In the genomic region with DNA sequence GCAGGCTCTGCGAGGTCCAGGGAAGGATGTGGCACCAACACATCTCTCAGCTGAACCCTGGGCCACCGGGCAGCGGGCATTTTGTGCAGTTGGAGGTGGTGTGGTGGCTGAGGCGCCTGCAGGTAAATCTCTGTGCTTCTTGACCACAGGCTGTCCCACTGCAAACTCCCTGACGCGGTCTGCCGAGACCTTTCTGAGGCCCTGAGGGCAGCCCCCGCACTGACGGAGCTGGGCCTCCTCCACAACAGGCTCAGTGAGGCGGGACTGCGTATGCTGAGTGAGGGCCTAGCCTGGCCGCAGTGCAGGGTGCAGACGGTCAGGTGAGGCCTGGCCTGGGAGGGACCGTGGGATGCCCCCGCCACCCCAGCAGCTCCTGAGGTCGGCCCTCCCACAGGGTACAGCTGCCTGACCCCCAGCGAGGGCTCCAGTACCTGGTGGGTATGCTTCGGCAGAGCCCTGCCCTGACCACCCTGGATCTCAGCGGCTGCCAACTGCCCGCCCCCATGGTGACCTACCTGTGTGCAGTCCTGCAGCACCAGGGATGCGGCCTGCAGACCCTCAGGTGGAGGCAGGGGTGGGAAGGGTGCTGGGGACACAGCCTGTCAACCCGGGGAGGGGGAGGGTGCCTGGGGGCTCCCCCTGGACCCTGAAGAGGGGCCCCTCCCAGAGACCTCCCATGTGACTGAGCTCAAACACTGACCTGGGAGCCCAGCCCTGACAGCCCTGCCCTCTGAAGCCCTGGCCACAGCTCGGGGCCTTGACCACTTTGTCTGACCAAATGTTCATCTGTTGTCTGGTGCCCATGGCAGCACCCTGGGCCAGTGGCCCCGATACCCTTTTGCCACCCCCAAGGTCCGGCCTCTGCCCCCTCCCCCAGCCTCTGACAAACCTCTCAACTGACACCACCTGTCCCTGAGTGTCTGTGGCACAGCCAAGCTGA, we compare ENCODE assay signal across 20 cellular contexts. TPM values are rescaled to one million over a fixed set of nuclear protein-coding genes. Genes with fewer than 3 reads are reported as not detected.
DNase-seq lines count a peak whose midpoint lies in the region; ATAC-seq lines count a peak whose summit lies in the region.
"Had no signal": no experiment of that assay in that cellular context is flagged by ENCODE, and none has a peak within 500 bp of the region (broad histone marks: within the 10 kb centered on the region; RNA-seq: fewer than 3 reads in every experiment).

No MANE protein-coding gene starts in this region.

- CTCF ChIA-PET in activated CD4-positive, alpha-beta memory T cell treated with anti-CD3 and anti-CD28 coated beads, Interleukin-2, amount 10 ng/mL, durations not matched to agents 7 days and 5 days (lab: Charles Lee): interaction anchor here (0.8 kb wide), 2 partner anchors 33 to 82 kb away, joined by 3 read pairs; no protein-coding TSS in a partner anchor

- intact Hi-C loops in sciatic nerve (cut with DNase I): no loop called here

- peaks cover 14% of the 10 kb centered on the region for H3K36me3 Mint-ChIP-seq in activated CD4-positive, alpha-beta memory T cell treated with anti-CD3 and anti-CD28 coated beads, Interleukin-2, amount 10 ng/mL, durations not matched to agents 7 days and 5 days (ENCODE audit: low read depth)

- POLR2A ChIA-PET in activated CD4-positive, alpha-beta memory T cell treated with anti-CD3 and anti-CD28 coated beads, Interleukin-2, amount 10 ng/mL, durations not matched to agents 7 days and 5 days (lab: Charles Lee): interaction anchor here (1.0 to 8.1 kb wide), 3 partner anchors 13 to 77 kb away, joined by 3 to 75 read pairs (median 4); a partner anchor contains a TSS

- H3K27me3 Mint-ChIP-seq in activated CD4-positive, alpha-beta memory T cell treated with anti-CD3 and anti-CD28 coated beads, Interleukin-2, amount 10 ng/mL, durations not matched to agents 7 days and 5 days: peaks cover 39% of the 10 kb centered on the region

- peak; percentile 59 for DNase-seq in activated CD8-positive, alpha-beta memory T cell treated with anti-CD3 and anti-CD28 coated beads for 24 hours
- no peak for DNase-seq in activated CD8-positive, alpha-beta memory T cell treated with anti-CD3 and anti-CD28 coated beads, Interleukin-2, amount 50 U/mL, for 48 hours
- DNase-seq in activated CD4-positive, alpha-beta memory T cell treated with anti-CD3 and anti-CD28 coated beads, Interleukin-2, amount 10 ng/mL, durations not matched to agents 7 days and 5 days: peak; percentile 15
- DNase-seq in left lobe of liver (ENCODE audit: low spot score) (peak; percentile 48), sciatic nerve (ENCODE audit: low spot score) (peak; percentile 55), NCI-H1930 (lab: John Stamatoyannopoulos, UW) (no peak), NCI-H748 (lab: John Stamatoyannopoulos, UW; ENCODE audit: unreplicated experiment) (no peak)
- DNase-seq: ACHN, activated gamma-delta T cell, GDM1, NCI-H1105, substantia nigra, T-helper 1 cell had no signal

- no peak overlapping the region for H3K4me3 Mint-ChIP-seq in activated CD4-positive, alpha-beta memory T cell treated with anti-CD3 and anti-CD28 coated beads, Interleukin-2, amount 10 ng/mL, durations not matched to agents 7 days and 5 days

- no peak overlapping the region for H3K27ac Mint-ChIP-seq in activated CD4-positive, alpha-beta memory T cell treated with anti-CD3 and anti-CD28 coated beads, Interleukin-2, amount 10 ng/mL, durations not matched to agents 7 days and 5 days

- ATAC-seq in left lobe of liver (no peak), sciatic nerve (no peak), GM21576 (IDR thresholded peaks at IDR 0.05; ENCODE audit: unreplicated experiment) (no peak)

- H3K9me3 Mint-ChIP-seq in activated CD4-positive, alpha-beta memory T cell treated with anti-CD3 and anti-CD28 coated beads, Interleukin-2, amount 10 ng/mL, durations not matched to agents 7 days and 5 days: no peaks in the 10 kb centered on the region
- H3K9me3 Mint-ChIP-seq: IgD-negative memory B cell, neural crest cell had no signal

- H3K4me1 Mint-ChIP-seq in activated CD4-positive, alpha-beta memory T cell treated with anti-CD3 and anti-CD28 coated beads, Interleukin-2, amount 10 ng/mL, durations not matched to agents 7 days and 5 days: peaks cover 47% of the 10 kb centered on the region

RNA-seq across cellular contexts. Expression of a gene that starts 4.6 kb away (rescaled TPM):
- 100 to 1,000 TPM; 113 to 117 TPM for total RNA-seq in activated CD4-positive, alpha-beta memory T cell treated with anti-CD3 and anti-CD28 coated beads, Interleukin-2, amount 10 ng/mL, durations not matched to agents 7 days and 5 days
- total RNA-seq in left lobe of liver (37.0 TPM), sciatic nerve (60.3 TPM)

RNA-seq across cellular contexts. Expression of a gene that starts 6.1 kb away (rescaled TPM):
- total RNA-seq in activated CD4-positive, alpha-beta memory T cell treated with anti-CD3 and anti-CD28 coated beads, Interleukin-2, amount 10 ng/mL, durations not matched to agents 7 days and 5 days: 1 to 10 TPM; 2.5 TPM
- total RNA-seq in left lobe of liver (1.9 TPM), sciatic nerve (0.36 TPM)
- total RNA-seq: bronchial epithelial cell, Caco-2, glomerular endothelial cell, kidney epithelial cell, neural crest cell had no signal

RNA-seq across cellular contexts. Expression of a gene that starts 15.0 kb away (rescaled TPM):
- not detected for total RNA-seq in activated CD4-positive, alpha-beta memory T cell treated with anti-CD3 and anti-CD28 coated beads, Interleukin-2, amount 10 ng/mL, durations not matched to agents 7 days and 5 days
- not detected for total RNA-seq in left lobe of liver
- not detected for total RNA-seq in sciatic nerve
- total RNA-seq: bronchial epithelial cell, Caco-2, glomerular endothelial cell, kidney epithelial cell, neural crest cell had no signal

RNA-seq across cellular contexts. Expression of a gene that starts 23.3 kb away (rescaled TPM):
- total RNA-seq in activated CD4-positive, alpha-beta memory T cell treated with anti-CD3 and anti-CD28 coated beads, Interleukin-2, amount 10 ng/mL, durations not matched to agents 7 days and 5 days: 1,000 to 10,000 TPM; 1,637 to 1,643 TPM
- total RNA-seq in left lobe of liver (354 TPM), sciatic nerve (853 TPM)

RNA-seq across cellular contexts. Expression of a gene that starts 29.5 kb away (rescaled TPM):
- 1,000 to 10,000 TPM; 1,010 to 1,055 TPM for total RNA-seq in activated CD4-positive, alpha-beta memory T cell treated with anti-CD3 and anti-CD28 coated beads, Interleukin-2, amount 10 ng/mL, durations not matched to agents 7 days and 5 days
- total RNA-seq in left lobe of liver (29.2 TPM), sciatic nerve (344 TPM)

Comparison
In these comparisons a context has a peak if more than half of its experiments do, and no peak if none do; other contexts are left out.
1. DNase-seq: peak in activated CD8-positive, alpha-beta memory T cell treated with anti-CD3 and anti-CD28 coated beads for 24 hours (single experiment), activated CD4-positive, alpha-beta memory T cell treated with anti-CD3 and anti-CD28 coated beads, Interleukin-2, amount 10 ng/mL, durations not matched to agents 7 days and 5 days (single experiment), left lobe of liver (single experiment) and sciatic nerve (single experiment); none in activated CD8-positive, alpha-beta memory T cell treated with anti-CD3 and anti-CD28 coated beads, Interleukin-2, amount 50 U/mL, for 48 hours (single experiment), NCI-H1930 (0 of 2) and NCI-H748 (single experiment).